8 cellular contexts compared by ENCODE assay signal in genomic region chr9:93132946-93133640, GRCh38. TPM values are rescaled to one million over a fixed set of nuclear protein-coding genes. Genes with fewer than 3 reads are reported as not detected.
A peak's percentile ranks its signal among the peaks of the same experiment; 100 is the strongest.
DNase-seq lines count a peak whose midpoint lies in the region; ATAC-seq and TF ChIP-seq lines count a peak whose summit lies in the region.

No MANE protein-coding gene starts in this region.

- H3K4me3 Mint-ChIP-seq in Caco-2 (ENCODE audit: unreplicated experiment): peak overlapping the region; percentile 79
- peak overlapping the region; percentile 78 for H3K4me3 Mint-ChIP-seq in natural killer cell treated with Interleukin-12 subunit alpha and Interleukin-12 subunit beta and Interleukin-15 and Interleukin-18, amount 100 ng/mL, for 72 hours

- peak overlapping the region; percentile 66 for H3K27ac ChIP-seq in Panc1 (ENCODE audit: low read length)
- H3K27ac ChIP-seq in esophagus (ENCODE audit: low read depth in 2 of 2, low read length in 1 of 2): peak overlapping the region; percentile 89 to 94

- ATAC-seq in Panc1: peak; percentile 33
- ATAC-seq in natural killer cell treated with Interleukin-12 subunit alpha and Interleukin-12 subunit beta and Interleukin-15 and Interleukin-18, amount 100 ng/mL, for 72 hours: no peak

- H3K4me1 ChIP-seq in Caco-2 (peaks cover 10% of the 10 kb centered on the region; the same call in 1 of the 2 replicates), Panc1 (ENCODE audit: control insufficient read depth, insufficient read depth, low read length) (peaks cover 21% of the 10 kb centered on the region), esophagus (ENCODE audit: control insufficient read depth in 2 of 2, insufficient read depth in 2 of 2, low read length in 1 of 2) (peaks cover 30 to 59% of the 10 kb centered on the region in 2 donors)

- no peak for TF ChIP-seq CTCF in Caco-2 (IDR thresholded peaks at IDR 0.05; ENCODE audit: insufficient read depth in 1 of 2, low read depth in 1 of 2, low read length in 1 of 2, severe bottlenecking in 1 of 2, unreplicated experiment in 1 of 2)
- no peak for TF ChIP-seq CTCF in Panc1 (IDR thresholded peaks at IDR 0.05)

- H3K27ac Mint-ChIP-seq in Caco-2 (ENCODE audit: unreplicated experiment): peak overlapping the region; percentile 80
- H3K27ac Mint-ChIP-seq in natural killer cell treated with Interleukin-12 subunit alpha and Interleukin-12 subunit beta and Interleukin-15 and Interleukin-18, amount 100 ng/mL, for 72 hours: peak overlapping the region; percentile 33 to 50

- peaks cover 6% of the 10 kb centered on the region for H3K36me3 Mint-ChIP-seq in Caco-2 (ENCODE audit: insufficient read depth, unreplicated experiment)
- no peaks in the 10 kb centered on the region for H3K36me3 Mint-ChIP-seq in natural killer cell treated with Interleukin-12 subunit alpha and Interleukin-12 subunit beta and Interleukin-15 and Interleukin-18, amount 100 ng/mL, for 72 hours

- in situ Hi-C loops in Panc1 (cut with HindIII; ENCODE audit: low pct_unique_long_range_greater_than_20kb, low sequenced_read_pairs): no loop called here

- CTCF ChIA-PET in Caco-2 (lab: Charles Lee): interaction anchor here (1.2 kb wide), 1 partner anchor 21 kb away, joined by 4 read pairs; no protein-coding TSS in a partner anchor
- CTCF ChIA-PET in Panc1 (lab: Charles Lee): no interaction called here

- WGBS in esophagus, 2 donors: 16% methylated on average over 18 of the region's 18 CpGs

- POLR2A ChIA-PET in Caco-2 (lab: Charles Lee): no interaction called here
- POLR2A ChIA-PET in Panc1 (lab: Charles Lee): interaction anchor here (0.6 kb wide), 1 partner anchor 12 kb away, joined by 4 read pairs; no protein-coding TSS in a partner anchor

- H3K9me3 ChIP-seq in Caco-2 (no peaks in the 10 kb centered on the region), Panc1 (ENCODE audit: control insufficient read depth, insufficient read depth, low read depth, low read length) (no peaks in the 10 kb centered on the region), esophagus (ENCODE audit: control insufficient read depth in 2 of 2, insufficient read depth in 1 of 2, low read depth in 1 of 2, low read length in 1 of 2) (no peaks in the 10 kb centered on the region)

- H3K27me3 Mint-ChIP-seq in Caco-2 (ENCODE audit: insufficient read depth, unreplicated experiment): no peaks in the 10 kb centered on the region
- H3K27me3 Mint-ChIP-seq in natural killer cell treated with Interleukin-12 subunit alpha and Interleukin-12 subunit beta and Interleukin-15 and Interleukin-18, amount 100 ng/mL, for 72 hours: no peaks in the 10 kb centered on the region

- no peaks in the 10 kb centered on the region for H3K36me3 ChIP-seq in Caco-2 (ENCODE audit: control insufficient read depth, insufficient read depth, low read length)
- no peaks in the 10 kb centered on the region; the same call in 1 of the 2 replicates for H3K36me3 ChIP-seq in Panc1 (ENCODE audit: control insufficient read depth, insufficient read depth, low read length)
- no peaks in the 10 kb centered on the region for H3K36me3 ChIP-seq in esophagus (ENCODE audit: control insufficient read depth in 2 of 2, insufficient read depth in 2 of 2, low read length in 1 of 2)

- intact Hi-C loops in Caco-2 (cut with micrococcal nuclease; ENCODE audit: unreplicated experiment): loop anchor here (1.0 kb wide), 1 partner anchor 255 kb away; the partner anchor contains the start of gene ZNF484
- intact Hi-C loops in Panc1 (cut with micrococcal nuclease; ENCODE audit: unreplicated experiment): no loop called here

- TSS peak; percentile 62 for BruUV-seq in Caco-2 (replicated peaks; lab: Mats Ljungman, UMichigan)
- no TSS peak for BruUV-seq in Panc1 (replicated peaks; lab: Mats Ljungman, UMichigan)

- H3K27me3 ChIP-seq in Caco-2 (replicated peaks; ENCODE audit: control insufficient read depth, insufficient read depth, low read length): no peaks in the 10 kb centered on the region
- no peaks in the 10 kb centered on the region for H3K27me3 ChIP-seq in Panc1 (ENCODE audit: control insufficient read depth, insufficient read depth, low read length)
- H3K27me3 ChIP-seq in esophagus (ENCODE audit: control insufficient read depth in 1 of 2, insufficient read depth in 2 of 2, low read length in 2 of 2): no peaks in the 10 kb centered on the region

- peaks cover 6% of the 10 kb centered on the region for H3K4me1 Mint-ChIP-seq in Caco-2 (ENCODE audit: low read depth, unreplicated experiment)
- peaks cover 16 to 35% of the 10 kb centered on the region in 2 donors for H3K4me1 Mint-ChIP-seq in natural killer cell treated with Interleukin-12 subunit alpha and Interleukin-12 subunit beta and Interleukin-15 and Interleukin-18, amount 100 ng/mL, for 72 hours (ENCODE audit: low read depth in 2 of 2)

- H3K4me3 ChIP-seq in Caco-2 (ENCODE audit: low read depth, low read length) (peak overlapping the region; percentile 55), Panc1 (ENCODE audit: low read depth in 2 of 2, low read length in 2 of 2) (peak overlapping the region; percentile 62 to 69), esophagus (ENCODE audit: low read depth in 1 of 2, low read length in 2 of 2) (peak overlapping the region; percentile 63 to 77)

- DNase-seq in Caco-2: peak in 1 of 2 experiments; percentile 43
- DNase-seq in Panc1 (ENCODE audit: low read depth, low spot score): no peak
- DNase-seq in natural killer cell treated with Interleukin-12 subunit alpha and Interleukin-12 subunit beta and Interleukin-15 and Interleukin-18, amount 100 ng/mL, for 72 hours (ENCODE audit: low spot score): no peak
- DNase-seq in stimulated activated naive CD4-positive, alpha-beta T cell treated with Interleukin-2 at 50 U/mL for 16 hours (lab: John Stamatoyannopoulos, UW): no peak
- DNase-seq in NCI-H146 (lab: John Stamatoyannopoulos, UW): no peak
- no peak for DNase-seq in activated CD4-positive, alpha-beta T cell treated with anti-CD3 and anti-CD28 coated beads for 48 hours
- DNase-seq in superior temporal gyrus (ENCODE audit: extremely low spot score): no peak

- H3K9me3 Mint-ChIP-seq in Caco-2 (ENCODE audit: unreplicated experiment): no peaks in the 10 kb centered on the region
- H3K9me3 Mint-ChIP-seq in natural killer cell treated with Interleukin-12 subunit alpha and Interleukin-12 subunit beta and Interleukin-15 and Interleukin-18, amount 100 ng/mL, for 72 hours: no peaks in the 10 kb centered on the region

RNA-seq across cellular contexts. Expression of gene NINJ1, which starts 1.0 kb away (rescaled TPM):
- total RNA-seq in Caco-2 (2022) (29.5 and 35.6 TPM in 2 replicates), Panc1 (2021; ENCODE audit: unreplicated experiment) (26.7 TPM)
- polyA plus RNA-seq in Panc1 (2012; ENCODE audit: insufficient read length): 57.4 TPM
- polyA plus RNA-seq in esophagus: 10 to 100 TPM; 14.9 to 21.7 TPM
- total RNA-seq in natural killer cell treated with Interleukin-12 subunit alpha and Interleukin-12 subunit beta and Interleukin-15 and Interleukin-18, amount 100 ng/mL, for 72 hours: 10 to 100 TPM; 20.1 to 21.9 TPM

RNA-seq across cellular contexts. Expression of gene CARD19, which starts 37.1 kb away (rescaled TPM):
- 10.6 and 11.4 TPM in 2 replicates for total RNA-seq in Caco-2 (2022)
- 63.4 TPM for total RNA-seq in Panc1 (2021; ENCODE audit: unreplicated experiment)
- polyA plus RNA-seq in Panc1 (2012; ENCODE audit: insufficient read length): 72.2 TPM
- 10 to 100 TPM; 19.6 to 30.7 TPM for polyA plus RNA-seq in esophagus
- total RNA-seq in natural killer cell treated with Interleukin-12 subunit alpha and Interleukin-12 subunit beta and Interleukin-15 and Interleukin-18, amount 100 ng/mL, for 72 hours: 10 to 100 TPM; 21.7 to 23.4 TPM

RNA-seq across cellular contexts. Expression of gene WNK2, which starts 50.8 kb away (rescaled TPM):
- total RNA-seq in Caco-2 (2022) (21.7 and 23.4 TPM in 2 replicates), Panc1 (2021; ENCODE audit: unreplicated experiment) (13.7 TPM)
- 20.5 TPM for polyA plus RNA-seq in Panc1 (2012; ENCODE audit: insufficient read length)
- polyA plus RNA-seq in esophagus: 1 to 10 TPM; 2.1 to 3.4 TPM
- total RNA-seq in natural killer cell treated with Interleukin-12 subunit alpha and Interleukin-12 subunit beta and Interleukin-15 and Interleukin-18, amount 100 ng/mL, for 72 hours: not detected

Comparison
In these comparisons a context has a peak if more than half of its experiments do, and no peak if none do; other contexts are left out.
1. RNA of gene WNK2, which starts 50.8 kb away (total RNA-seq): 21.7 to 23.4 TPM in Caco-2 and 13.7 TPM in Panc1 (single experiment); not detected in natural killer cell treated with Interleukin-12 subunit alpha and Interleukin-12 subunit beta and Interleukin-15 and Interleukin-18, amount 100 ng/mL, for 72 hours; every median in the first group is over 10 times any median in the second.
2. Peak in every context shown above with its lines, with median percentiles within 50 percentile points of each other: H3K4me3 ChIP-seq.